ENCODE assay signal across 26 cellular contexts in the genomic region with DNA sequence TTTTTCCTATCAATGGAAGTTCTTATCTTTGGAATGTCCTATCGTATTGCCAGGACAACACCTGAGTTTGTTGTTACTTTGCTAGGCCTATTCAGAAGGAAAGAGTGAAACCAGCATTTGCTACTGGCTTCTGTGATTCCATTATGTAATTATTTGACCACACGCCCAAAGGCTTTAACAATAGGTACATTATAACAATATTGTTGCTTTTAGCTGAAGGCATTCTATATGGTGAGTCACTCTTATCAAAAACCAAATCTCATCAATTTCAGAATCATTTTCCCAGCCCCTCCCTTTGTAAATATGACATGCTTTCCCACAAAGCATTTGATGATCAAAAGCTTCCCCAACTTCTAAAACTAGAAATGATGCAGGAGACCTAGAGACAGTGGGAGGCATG.
DNase-seq lines count a peak whose midpoint lies in the region; ATAC-seq and TF ChIP-seq lines count a peak whose summit lies in the region.
"Had no signal": no experiment of that assay in that cellular context is flagged by ENCODE, and none has a peak within 500 bp of the region (broad histone marks: within the 10 kb centered on the region; RNA-seq: fewer than 3 reads in every experiment).

No MANE protein-coding gene starts in this region.

- H3K4me3 ChIP-seq in HCT116 (replicated peaks in 1 of 2; ENCODE audit: low read depth in 1 of 2, low read length in 2 of 2) (no peak overlapping the region), trophoblast cell (ENCODE audit: low read depth, low read length) (no peak overlapping the region), uterus (no peak overlapping the region)
- H3K4me3 ChIP-seq: adrenal gland, GM12878, heart right ventricle, prostate gland, vagina had no signal

- no peak overlapping the region for H3K4ac ChIP-seq in trophoblast cell (ENCODE audit: low read depth, low read length)

- no peak overlapping the region for H3K18ac ChIP-seq in trophoblast cell (ENCODE audit: low read length)

- POLR2A ChIA-PET in HCT116 (lab: Charles Lee) = no interaction called here

- no peaks in the 10 kb centered on the region for H3K79me2 ChIP-seq in HCT116 (ENCODE audit: insufficient read depth, low read length)
- no peaks in the 10 kb centered on the region for H3K79me2 ChIP-seq in trophoblast cell (ENCODE audit: control insufficient read depth, insufficient read depth, low read length, poor library complexity)

- H3K9me3 ChIP-seq in HCT116 (ENCODE audit: control insufficient read depth in 1 of 2, insufficient read depth in 1 of 2, low read depth in 1 of 2, low read length in 2 of 2) (no peaks in the 10 kb centered on the region; a peak in 1 of 4 replicates), trophoblast cell (ENCODE audit: insufficient read depth, low read depth, low read length) (no peaks in the 10 kb centered on the region), uterus (no peaks in the 10 kb centered on the region)
- H3K9me3 ChIP-seq: adrenal gland, prostate gland, vagina had no signal

- CTCF ChIA-PET in HCT116 (lab: Charles Lee) = no interaction called here

- H3K36me3 ChIP-seq in HCT116 (ENCODE audit: control insufficient read depth in 1 of 2, insufficient read depth in 2 of 2, low read length in 2 of 2) (no peaks in the 10 kb centered on the region), trophoblast cell (ENCODE audit: control insufficient read depth in 1 of 2, insufficient read depth in 2 of 2, low read length in 2 of 2) (no peaks in the 10 kb centered on the region), uterus (no peaks in the 10 kb centered on the region)
- H3K36me3 ChIP-seq: adrenal gland, heart right ventricle, prostate gland, vagina had no signal

- H4K8ac ChIP-seq in trophoblast cell (ENCODE audit: low read depth, low read length) = no peak overlapping the region

- RAD21 ChIA-PET in HCT116 (lab: Charles Lee; ENCODE audit: low non-redundant PET in 1 of 2, low total read pairs in 2 of 2, uncharacterized antibody in 2 of 2, unreplicated experiment in 2 of 2) = no interaction called here

- TF ChIP-seq POLR2A in HCT116 (IDR thresholded peaks at IDR 0.05; ENCODE audit: borderline replicate concordance, extremely low read depth, insufficient read depth, insufficient read length) = no peak
- no peak for TF ChIP-seq POLR2A in uterus (IDR thresholded peaks at IDR 0.05)

- H3K4me1 ChIP-seq in HCT116 (ENCODE audit: control insufficient read depth in 1 of 2, insufficient read depth in 2 of 2, low read length in 2 of 2) = peaks cover 27 to 36% of the 10 kb centered on the region in 2 experiments
- H3K4me1 ChIP-seq in trophoblast cell (ENCODE audit: control insufficient read depth in 1 of 2, insufficient read depth in 2 of 2, low read length in 2 of 2) = no peaks in the 10 kb centered on the region
- H3K4me1 ChIP-seq in uterus = no peaks in the 10 kb centered on the region
- H3K4me1 ChIP-seq: adrenal gland, vagina had no signal

- no peak overlapping the region for H2BK5ac ChIP-seq in trophoblast cell (ENCODE audit: low read depth, low read length, poor library complexity)

- no peak overlapping the region for H2AK5ac ChIP-seq in trophoblast cell (ENCODE audit: low read length)

- H3K27me3 ChIP-seq in HCT116 (ENCODE audit: insufficient read depth, low read length) = no peaks in the 10 kb centered on the region
- H3K27me3 ChIP-seq in trophoblast cell (ENCODE audit: insufficient read depth, low read length) = no peaks in the 10 kb centered on the region
- no peaks in the 10 kb centered on the region for H3K27me3 ChIP-seq in uterus
- H3K27me3 ChIP-seq: adrenal gland, heart right ventricle, vagina had no signal

- H3K79me1 ChIP-seq in trophoblast cell (ENCODE audit: low read length) = no peaks in the 10 kb centered on the region

- H4K91ac ChIP-seq in trophoblast cell (ENCODE audit: low read depth, low read length) = no peak overlapping the region

- no peak overlapping the region for H2BK12ac ChIP-seq in trophoblast cell (ENCODE audit: low read length)

- H3K27ac ChIP-seq in HCT116 (ENCODE audit: low read depth, low read length) (no peak overlapping the region), epithelial cell of prostate (peak overlapping the region; percentile 19), trophoblast cell (ENCODE audit: low read depth, low read length) (no peak overlapping the region), uterus (no peak overlapping the region)
- H3K27ac ChIP-seq: adrenal gland, C4-2B, prostate gland, vagina had no signal

- H3K4me2 ChIP-seq in HCT116 (ENCODE audit: low read length) (peak overlapping the region; percentile 11), trophoblast cell (ENCODE audit: low read length) (no peak overlapping the region)

- intact Hi-C loops in HCT116 (cut with micrococcal nuclease) = no loop called here
- intact Hi-C loops in uterus (cut with DNase I; ENCODE audit: low total_unique reads) = no loop called here

- TF ChIP-seq RAD21 in HCT116 (IDR thresholded peaks at IDR 0.05; ENCODE audit: low read depth) = no peak

- no peaks in the 10 kb centered on the region for H4K20me1 ChIP-seq in HCT116 (ENCODE audit: insufficient read depth)

- ATAC-seq in HCT116 = peak; percentile 69
- ATAC-seq in HG03571 (IDR thresholded peaks at IDR 0.05; ENCODE audit: unreplicated experiment) = no peak
- no peak for ATAC-seq in GM21576 (IDR thresholded peaks at IDR 0.05; ENCODE audit: unreplicated experiment)
- ATAC-seq: GM12878, left cardiac atrium had no signal

- H2AFZ ChIP-seq in HCT116 (ENCODE audit: low read depth, low read length, poor library complexity, severe bottlenecking) = no peak overlapping the region
- H2AFZ ChIP-seq in trophoblast cell (ENCODE audit: insufficient read depth, low read length, poor library complexity) = no peak overlapping the region

- TF ChIP-seq CTCF in HCT116 (IDR thresholded peaks at IDR 0.05 in 2 of 3, conservative IDR thresholded peaks at IDR 0.05 in 1 of 3; ENCODE audit: borderline replicate concordance in 1 of 3, insufficient read depth in 1 of 3, low read depth in 2 of 3, low read length in 2 of 3) = no peak
- no peak for TF ChIP-seq CTCF in uterus (IDR thresholded peaks at IDR 0.05)

- no CpG with 5 or more reads among the region's 2 CpGs for WGBS in trophoblast cell (ENCODE audit: extremely low coverage, insufficient coverage, insufficient read length)

- BruUV-seq in HCT116 (replicated peaks; lab: Mats Ljungman, UMichigan) = no TSS peak

- H3K14ac ChIP-seq in trophoblast cell (ENCODE audit: low read length) = no peak overlapping the region

- peak; percentile 47 for DNase-seq in HCT116 (ENCODE audit: low read depth, low spot score)
- DNase-seq in RPMI7951 (ENCODE audit: low read depth) = peak; percentile 22
- peak; percentile 53 for DNase-seq in epithelial cell of prostate (ENCODE audit: low read depth, low spot score)
- peak; percentile 62 to 85 for DNase-seq in trophoblast cell
- no peak for DNase-seq in uterus
- no peak for DNase-seq in T-helper 2 cell
- DNase-seq: activated naive CD4-positive, alpha-beta T cell treated with Interleukin-2 at 50 U/mL for 16 hours; adrenal gland; effector CD4-positive, alpha-beta T cell; GOT3; heart right ventricle; left cardiac atrium; mesenchymal stem cell; NCI-H1105 treated with DMSO at 0.1 percent for 48 hours; NCI-H2081; NCI-H345; NCI-H82; stimulated activated CD4-positive, alpha-beta T cell treated with anti-CD3 and anti-CD28 coated beads, Interleukin-15, amount 100 ng/mL, for 24 hours; stimulated activated naive CD4-positive, alpha-beta T cell; T1000 had no signal

- H4K12ac ChIP-seq in trophoblast cell (ENCODE audit: low read depth, low read length) = no peak overlapping the region

- no peak overlapping the region for H3K23ac ChIP-seq in trophoblast cell (ENCODE audit: low read length)

- H3K9ac ChIP-seq in HCT116 (ENCODE audit: low read length) = no peak overlapping the region
- H3K9ac ChIP-seq in trophoblast cell (ENCODE audit: low read length) = no peak overlapping the region

- H2BK120ac ChIP-seq in trophoblast cell (ENCODE audit: insufficient read depth, low read length, poor library complexity) = no peak overlapping the region

- no peaks in the 10 kb centered on the region for H3K9me2 ChIP-seq in HCT116 (ENCODE audit: insufficient read depth)

TF ChIP-seq in HCT116, 20 proteins besides CTCF, POLR2A, EP300 and RAD21:
- TF ChIP-seq FOSL1 (IDR thresholded peaks at IDR 0.05; ENCODE audit: low read depth) = peak; percentile 31; the same call in 1 of the 2 replicates
- TF ChIP-seq SP1 (IDR thresholded peaks at IDR 0.05; ENCODE audit: low read depth) = no peak
- TF ChIP-seq EZH2 (IDR thresholded peaks at IDR 0.05) = no peak
- peak; percentile 25 for TF ChIP-seq TCF7L2 (IDR thresholded peaks at IDR 0.05; ENCODE audit: borderline replicate concordance, extremely low read depth, insufficient read depth, insufficient read length)

Comparison
In these comparisons a context has a peak if more than half of its experiments do, and no peak if none do; other contexts are left out.
1. DNase-seq: peak in HCT116 (single experiment), RPMI7951 (single experiment), epithelial cell of prostate (single experiment) and trophoblast cell (2 of 2); none in uterus (0 of 2) and T-helper 2 cell (0 of 5).